33 cellular contexts compared by ENCODE assay signal in genomic region chr2:157842106-157842879, GRCh38. TPM values are rescaled to one million over a fixed set of nuclear protein-coding genes. Genes with fewer than 3 reads are reported as not detected.
DNase-seq lines count a peak whose midpoint lies in the region; ATAC-seq, FAIRE-seq and TF ChIP-seq lines count a peak whose summit lies in the region.
"Had no signal": no experiment of that assay in that cellular context is flagged by ENCODE, and none has a peak within 500 bp of the region (broad histone marks: within the 10 kb centered on the region; RNA-seq: fewer than 3 reads in every experiment).

No MANE protein-coding gene starts in this region.

- no peaks in the 10 kb centered on the region for H3K27me3 ChIP-seq in ascending aorta
- no peaks in the 10 kb centered on the region for H3K27me3 ChIP-seq in right lobe of liver
- no peaks in the 10 kb centered on the region for H3K27me3 ChIP-seq in small intestine (ENCODE audit: control insufficient read depth in 2 of 2, insufficient read depth in 2 of 2, low read length in 2 of 2)
- no peaks in the 10 kb centered on the region for H3K27me3 ChIP-seq in SJCRH30
- H3K27me3 ChIP-seq: uterus had no signal

- peaks cover 14% of the 10 kb centered on the region for H3K27me3 Mint-ChIP-seq in glutamatergic neuron (ENCODE audit: unreplicated experiment)
- H3K27me3 Mint-ChIP-seq: activated CD4-positive, alpha-beta T cell treated with anti-CD3 and anti-CD28 coated beads, Interleukin-2, amount 10 ng/mL, durations not matched to agents 7 days and 5 days; naive thymus-derived CD4-positive, alpha-beta T cell; stimulated activated naive B cell treated with anti-CD40 and anti-IgM and Interleukin-4, amounts not matched to agents 10 μg/mL and 1 μg/mL and 100 μg/mL, for 72 hours had no signal

- no peak for TF ChIP-seq POLR2A in right lobe of liver (IDR thresholded peaks at IDR 0.05)

- H3K4me1 ChIP-seq in ascending aorta (peaks cover 3 to 46% of the 10 kb centered on the region in 2 donors), right lobe of liver (peaks cover 0 to 75% (median 36%) of the 10 kb centered on the region in 4 donors), small intestine (ENCODE audit: control insufficient read depth in 2 of 2, insufficient read depth in 1 of 2, low read depth in 1 of 2, low read length in 1 of 2) (peaks cover 7 to 18% of the 10 kb centered on the region in 2 donors), SJCRH30 (peaks cover 23% of the 10 kb centered on the region)
- H3K4me1 ChIP-seq: uterus had no signal

- no peaks in the 10 kb centered on the region for H3K36me3 Mint-ChIP-seq in glutamatergic neuron (ENCODE audit: unreplicated experiment)

- peak overlapping the region; percentile 53 for H3K27ac Mint-ChIP-seq in glutamatergic neuron (ENCODE audit: unreplicated experiment)
- H3K27ac Mint-ChIP-seq: activated CD4-positive, alpha-beta T cell treated with anti-CD3 and anti-CD28 coated beads, Interleukin-2, amount 10 ng/mL, durations not matched to agents 7 days and 5 days; mesothelial cell of epicardium; stimulated activated naive B cell treated with anti-CD40 and anti-IgM and Interleukin-4, amounts not matched to agents 10 μg/mL and 1 μg/mL and 100 μg/mL, for 72 hours had no signal

- DNase-seq in ascending aorta (ENCODE audit: low spot score in 2 of 2), result no peak
- no peak for DNase-seq in glutamatergic neuron
- peak in 1 of 3 donors; percentile 71 for DNase-seq in right lobe of liver
- peak; percentile 25 for DNase-seq in small intestine
- no peak for DNase-seq in SJCRH30
- no peak for DNase-seq in activated gamma-delta T cell (lab: John Stamatoyannopoulos, UW)
- DNase-seq in KBM-7, result no peak
- DNase-seq: activated CD4-positive, alpha-beta T cell treated with anti-CD3 and anti-CD28 coated beads, Interleukin-2, amount 10 ng/mL, durations not matched to agents 7 days and 5 days; activated T-cell treated with anti-CD3 and anti-CD28 coated beads, Interleukin-2, amount 50 U/mL, for 4 hours; C1 segment of cervical spinal cord; COR-L47; effector CD4-positive, alpha-beta T cell; foreskin fibroblast; GOT3; left colon; naive thymus-derived CD4-positive, alpha-beta T cell; NCI-H1105; NCI-H1930; NCI-H2227 treated with DMSO at 0.1 percent for 48 hours; NCI-H526 treated with DMSO at 0.1 percent for 48 hours; nucleus accumbens; PC-9; SIG-M5; stimulated activated naive B cell treated with anti-CD40 and anti-IgM and Interleukin-4, amounts not matched to agents 10 μg/mL and 1 μg/mL and 100 μg/mL, for 72 hours; SW 1271; T-helper 9 cell; uterus; WERI-Rb-1 had no signal

- ATAC-seq in right lobe of liver (peak; percentile 31 to 62 (median 59)), HG03280 (IDR thresholded peaks at IDR 0.05; ENCODE audit: unreplicated experiment) (no peak)
- ATAC-seq: activated T-cell treated with anti-CD3 and anti-CD28 coated beads, Interleukin-2, amount 50 U/mL, for 4 hours; left colon; naive thymus-derived CD4-positive, alpha-beta T cell; stimulated activated naive B cell treated with anti-CD40 and anti-IgM and Interleukin-4, amounts not matched to agents 10 μg/mL and 1 μg/mL and 100 μg/mL, for 72 hours had no signal

- H3K4me1 Mint-ChIP-seq in glutamatergic neuron (ENCODE audit: low read depth, unreplicated experiment), result peaks cover 37% of the 10 kb centered on the region

- peaks cover 18% of the 10 kb centered on the region for H3K9me3 Mint-ChIP-seq in glutamatergic neuron (ENCODE audit: unreplicated experiment)
- H3K9me3 Mint-ChIP-seq: activated CD4-positive, alpha-beta T cell treated with anti-CD3 and anti-CD28 coated beads, Interleukin-2, amount 10 ng/mL, durations not matched to agents 7 days and 5 days; activated T-cell treated with anti-CD3 and anti-CD28 coated beads, Interleukin-2, amount 50 U/mL, for 4 hours; mesothelial cell of epicardium had no signal

- H3K36me3 ChIP-seq in ascending aorta (no peaks in the 10 kb centered on the region), right lobe of liver (no peaks in the 10 kb centered on the region), small intestine (ENCODE audit: control insufficient read depth in 2 of 2, insufficient read depth in 2 of 2, low read length in 2 of 2) (no peaks in the 10 kb centered on the region), SJCRH30 (no peaks in the 10 kb centered on the region)
- H3K36me3 ChIP-seq: uterus, WERI-Rb-1 had no signal

- H3K4me3 ChIP-seq in ascending aorta, result no peak overlapping the region
- no peak overlapping the region for H3K4me3 ChIP-seq in right lobe of liver
- no peak overlapping the region for H3K4me3 ChIP-seq in small intestine (ENCODE audit: low read depth in 1 of 2, low read length in 2 of 2)
- no peak overlapping the region for H3K4me3 ChIP-seq in SJCRH30
- H3K4me3 ChIP-seq: PC-9, uterus had no signal

- in situ Hi-C loops in KBM-7 (cut with MboI; ENCODE audit: low pct_unique_long_range_greater_than_20kb, low sequenced_read_pairs), result no loop called here

- peak overlapping the region; percentile 46 to 66 for H3K27ac ChIP-seq in ascending aorta
- peak overlapping the region in 2 of 3 donors; percentile 46 to 86 for H3K27ac ChIP-seq in right lobe of liver
- H3K27ac ChIP-seq in small intestine (ENCODE audit: low read depth in 1 of 2, low read length in 1 of 2), result no peak overlapping the region
- no peak overlapping the region for H3K27ac ChIP-seq in SJCRH30
- H3K27ac ChIP-seq: epithelial cell of prostate, PC-9, uterus, WERI-Rb-1 had no signal

- H3K9me3 ChIP-seq in ascending aorta, result no peaks in the 10 kb centered on the region
- H3K9me3 ChIP-seq in right lobe of liver, result no peaks in the 10 kb centered on the region
- H3K9me3 ChIP-seq in small intestine (ENCODE audit: control insufficient read depth, low read depth), result no peaks in the 10 kb centered on the region
- H3K9me3 ChIP-seq in SJCRH30 (replicated peaks), result no peaks in the 10 kb centered on the region
- H3K9me3 ChIP-seq: uterus had no signal

- no peak for TF ChIP-seq CTCF in ascending aorta (IDR thresholded peaks at IDR 0.05)
- TF ChIP-seq CTCF in glutamatergic neuron (IDR thresholded peaks at IDR 0.05; ENCODE audit: partially characterized antibody, unreplicated experiment), result no peak
- no peak for TF ChIP-seq CTCF in right lobe of liver (IDR thresholded peaks at IDR 0.05)

- intact Hi-C loops in ascending aorta (cut with DNase I), result no loop called here
- intact Hi-C loops in right lobe of liver (cut with DNase I), result no loop called here

- no peak overlapping the region for H3K4me3 Mint-ChIP-seq in glutamatergic neuron (ENCODE audit: unreplicated experiment)
- H3K4me3 Mint-ChIP-seq: activated CD4-positive, alpha-beta T cell treated with anti-CD3 and anti-CD28 coated beads, Interleukin-2, amount 10 ng/mL, durations not matched to agents 7 days and 5 days; activated T-cell treated with anti-CD3 and anti-CD28 coated beads, Interleukin-2, amount 50 U/mL, for 4 hours; mesothelial cell of epicardium; naive thymus-derived CD4-positive, alpha-beta T cell; stimulated activated naive B cell treated with anti-CD40 and anti-IgM and Interleukin-4, amounts not matched to agents 10 μg/mL and 1 μg/mL and 100 μg/mL, for 72 hours had no signal

- WGBS in right lobe of liver (ENCODE audit: insufficient coverage, low coverage, low lambda C conversion rate, missing lambda C conversion rate), result 23% methylated on average over 3 of the region's 3 CpGs
- 51 to 54% (median 51%) methylated on average over 3 of the region's 3 CpGs for WGBS in small intestine, 3 donors

- no peak for FAIRE-seq in small intestine (lab: Jason Lieb, UNC)
- FAIRE-seq: colon, G401.6 had no signal

RNA-seq across cellular contexts. Expression of gene ACVR1, which starts 33.8 kb away (rescaled TPM):
- total RNA-seq in ascending aorta, result 6.9 TPM
- total RNA-seq in glutamatergic neuron (ENCODE audit: unreplicated experiment), result 36.3 TPM
- 10 to 100 TPM; 10.9 to 25.1 (median 14.6) TPM for total RNA-seq in right lobe of liver
- polyA plus RNA-seq in small intestine, result 10 to 100 TPM in 1 of 3 donors, 1 to 10 TPM in 2; 2.2 to 12.4 (median 4.3) TPM
- total RNA-seq in SJCRH30 (2014; rRNA removed; shearing (Covaris generic)), result 13.0 and 14.0 TPM in 2 replicates

Comparison
In these comparisons a context has a peak if more than half of its experiments do, and no peak if none do; other contexts are left out.
1. H3K27ac ChIP-seq: peak in ascending aorta (2 of 2) and right lobe of liver (2 of 3); none in small intestine (0 of 2) and SJCRH30 (single experiment).